2 cellular contexts compared by ENCODE assay signal in the genomic region with DNA sequence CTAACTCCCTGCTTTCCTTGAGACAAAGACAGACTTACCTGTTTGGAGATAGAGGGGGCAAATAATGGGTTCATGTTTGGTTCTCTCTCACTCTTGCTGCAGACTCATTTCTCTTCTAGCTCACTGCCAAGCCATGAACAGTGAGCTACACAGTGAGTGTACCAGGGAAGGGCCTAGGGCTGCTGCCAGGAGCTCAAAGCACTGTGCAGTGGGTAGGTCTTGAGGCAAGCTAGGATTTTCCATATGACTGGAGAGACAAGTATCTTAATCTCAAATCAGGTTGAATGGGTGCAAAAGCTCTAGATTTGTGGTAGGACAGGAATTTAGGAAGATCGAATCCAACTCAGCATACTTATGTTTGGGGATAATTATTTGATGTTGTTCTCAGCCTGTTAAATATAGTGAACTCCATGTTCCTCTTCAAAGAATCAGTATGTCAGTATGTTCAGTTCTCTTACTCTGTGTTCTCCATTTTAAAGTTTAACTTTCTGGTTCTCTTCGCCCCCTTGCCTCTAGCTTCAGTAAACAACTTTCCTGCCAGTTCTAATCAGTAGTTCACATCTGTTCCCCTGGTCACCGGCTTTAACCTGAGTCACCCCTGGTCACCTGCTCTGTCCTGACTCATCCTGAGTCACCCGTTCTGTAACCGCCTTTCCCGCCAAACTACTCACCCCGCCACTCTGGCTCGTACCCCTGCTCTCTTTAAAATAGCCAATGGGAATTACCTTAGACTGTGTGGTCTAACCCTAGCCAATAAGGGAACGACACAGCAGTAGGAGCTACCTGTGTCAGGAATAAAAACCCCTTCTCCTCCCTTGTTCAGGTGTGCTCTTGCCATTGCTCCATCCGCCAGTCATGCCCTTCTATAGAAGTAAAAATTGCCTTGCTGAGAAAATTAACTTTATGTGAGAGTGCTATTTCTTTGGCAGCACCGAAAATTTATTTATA.
TF ChIP-seq lines count a peak whose summit lies in the region.

No MANE protein-coding gene starts in this region.

TF ChIP-seq in K562, 482 proteins besides CTCF, POLR2A, EP300 and RAD21 (continued from another document and continues in another):
- TF ChIP-seq ZFP1 (CRISPR knock-in tag; IDR thresholded peaks at IDR 0.05) (no peak), ZNF766 (CRISPR knock-in tag; conservative IDR thresholded peaks at IDR 0.05) (0 out of 2 replicates have a peak, but pooled peaks have one; percentile 45), SFPQ (IDR thresholded peaks at IDR 0.05; ENCODE audit: low read depth, low read length) (no peak), SRF (CRISPR knock-in tag; IDR thresholded peaks at IDR 0.05) (0 out of 4 replicates have a peak, but pooled peaks of 1 of the 2 experiments have one; percentile 40), DMBX1 (CRISPR knock-in tag; IDR thresholded peaks at IDR 0.05; ENCODE audit: borderline replicate concordance) (peak; percentile 49; the same call in 1 of the 2 replicates), TEAD4 (IDR thresholded peaks at IDR 0.05; ENCODE audit: low read length) (peak; percentile 54; the same call in 1 of the 2 replicates), TEAD4 (CRISPR knock-in tag; IDR thresholded peaks at IDR 0.05; ENCODE audit: borderline replicate concordance) (no peak), SMARCE1 (IDR thresholded peaks at IDR 0.05) (peak; percentile 88; the same call in 1 of the 2 replicates), NCOA2 (IDR thresholded peaks at IDR 0.05; ENCODE audit: partially characterized antibody in 2 of 2) (peak; percentile 25 to 43)
- TF ChIP-seq, protein P1, sequence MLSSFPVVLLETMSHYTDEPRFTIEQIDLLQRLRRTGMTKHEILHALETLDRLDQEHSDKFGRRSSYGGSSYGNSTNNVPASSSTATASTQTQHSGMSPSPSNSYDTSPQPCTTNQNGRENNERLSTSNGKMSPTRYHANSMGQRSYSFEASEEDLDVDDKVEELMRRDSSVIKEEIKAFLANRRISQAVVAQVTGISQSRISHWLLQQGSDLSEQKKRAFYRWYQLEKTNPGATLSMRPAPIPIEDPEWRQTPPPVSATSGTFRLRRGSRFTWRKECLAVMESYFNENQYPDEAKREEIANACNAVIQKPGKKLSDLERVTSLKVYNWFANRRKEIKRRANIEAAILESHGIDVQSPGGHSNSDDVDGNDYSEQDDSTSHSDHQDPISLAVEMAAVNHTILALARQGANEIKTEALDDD (IDR thresholded peaks at IDR 0.05), result peak; percentile 74
- TF ChIP-seq, protein P2, sequence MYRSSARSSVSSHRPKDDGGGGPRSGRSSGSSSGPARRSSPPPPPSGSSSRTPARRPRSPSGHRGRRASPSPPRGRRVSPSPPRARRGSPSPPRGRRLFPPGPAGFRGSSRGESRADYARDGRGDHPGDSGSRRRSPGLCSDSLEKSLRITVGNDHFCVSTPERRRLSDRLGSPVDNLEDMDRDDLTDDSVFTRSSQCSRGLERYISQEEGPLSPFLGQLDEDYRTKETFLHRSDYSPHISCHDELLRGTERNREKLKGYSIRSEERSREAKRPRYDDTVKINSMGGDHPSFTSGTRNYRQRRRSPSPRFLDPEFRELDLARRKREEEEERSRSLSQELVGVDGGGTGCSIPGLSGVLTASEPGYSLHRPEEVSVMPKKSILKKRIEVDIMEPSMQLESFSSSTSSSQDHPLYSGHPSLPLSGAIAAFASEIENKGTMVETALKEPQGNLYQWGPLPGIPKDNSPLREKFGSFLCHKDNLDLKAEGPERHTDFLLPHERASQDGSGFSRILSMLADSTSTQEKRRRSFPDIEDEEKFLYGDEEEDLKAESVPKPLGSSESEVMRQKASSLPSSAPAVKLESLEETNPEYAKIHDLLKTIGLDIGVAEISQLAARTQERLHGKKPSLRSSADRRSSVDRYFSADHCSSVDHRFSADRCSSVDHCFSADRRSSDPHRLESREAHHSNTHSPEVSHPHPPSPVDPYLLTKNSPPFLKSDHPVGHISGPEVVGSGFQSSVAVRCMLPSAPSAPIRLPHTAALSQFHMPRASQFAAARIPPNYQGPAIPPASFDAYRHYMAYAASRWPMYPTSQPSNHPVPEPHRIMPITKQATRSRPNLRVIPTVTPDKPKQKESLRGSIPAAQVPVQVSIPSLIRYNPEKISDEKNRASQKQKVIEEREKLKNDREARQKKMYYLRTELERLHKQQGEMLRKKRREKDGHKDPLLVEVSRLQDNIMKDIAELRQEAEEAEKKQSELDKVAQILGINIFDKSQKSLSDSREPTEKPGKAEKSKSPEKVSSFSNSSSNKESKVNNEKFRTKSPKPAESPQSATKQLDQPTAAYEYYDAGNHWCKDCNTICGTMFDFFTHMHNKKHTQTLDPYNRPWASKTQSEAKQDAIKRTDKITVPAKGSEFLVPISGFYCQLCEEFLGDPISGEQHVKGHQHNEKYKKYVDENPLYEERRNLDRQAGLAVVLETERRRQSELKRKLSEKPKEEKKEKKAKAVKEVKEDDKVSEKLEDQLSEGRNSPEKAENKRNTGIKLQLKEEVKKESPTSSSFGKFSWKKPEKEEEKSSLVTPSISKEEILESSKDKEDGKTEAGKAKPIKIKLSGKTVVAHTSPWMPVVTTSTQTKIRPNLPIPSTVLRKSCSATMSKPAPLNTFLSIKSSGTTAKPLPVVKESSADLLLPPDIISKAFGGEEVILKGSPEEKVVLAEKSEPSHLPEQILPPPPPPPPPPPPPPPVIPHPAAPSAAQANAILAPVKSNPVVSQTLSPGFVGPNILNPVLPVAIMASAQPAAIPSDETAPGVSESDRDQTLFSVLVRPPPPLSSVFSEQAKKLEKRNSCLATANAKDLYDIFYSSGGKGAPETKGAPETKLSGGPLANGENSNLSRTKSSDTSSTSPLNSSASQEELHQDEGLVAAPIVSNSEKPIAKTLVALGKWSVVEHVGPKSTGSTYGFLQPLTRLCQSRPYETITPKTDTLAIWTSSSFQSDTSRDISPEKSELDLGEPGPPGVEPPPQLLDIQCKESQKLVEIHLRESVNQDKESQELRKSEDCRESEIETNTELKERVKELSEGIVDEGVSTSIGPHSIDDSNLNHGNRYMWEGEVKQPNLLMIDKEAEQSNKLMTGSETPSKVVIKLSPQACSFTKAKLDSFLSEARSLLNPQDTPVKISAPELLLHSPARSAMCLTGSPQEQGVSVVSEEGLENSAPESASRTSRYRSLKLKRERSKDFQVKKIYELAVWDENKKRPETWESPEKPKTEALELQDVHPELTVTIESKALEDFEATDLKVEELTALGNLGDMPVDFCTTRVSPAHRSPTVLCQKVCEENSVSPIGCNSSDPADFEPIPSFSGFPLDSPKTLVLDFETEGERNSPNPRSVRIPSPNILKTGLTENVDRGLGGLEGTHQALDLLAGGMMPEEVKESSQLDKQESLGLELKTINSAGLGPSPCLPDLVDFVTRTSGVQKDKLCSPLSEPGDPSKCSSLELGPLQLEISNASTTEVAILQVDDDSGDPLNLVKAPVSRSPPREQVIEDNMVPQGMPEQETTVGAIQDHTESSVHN (IDR thresholded peaks at IDR 0.05; ENCODE audit: borderline replicate concordance in 1 of 2, low read depth in 1 of 2), result peak in 1 of 2 experiments; percentile 81; a peak in 2 of 4 replicates

TF ChIP-seq in HepG2, 621 proteins besides CTCF, POLR2A, EP300 and RAD21 (continued from another document and continues in another):
- TF ChIP-seq MLXIP (CRISPR knock-in tag; IDR thresholded peaks at IDR 0.05; ENCODE audit: borderline replicate concordance), result no peak
- 0 out of 2 replicates have a peak, but pooled peaks have one; percentile 76 for TF ChIP-seq JUND (CRISPR knock-in tag; IDR thresholded peaks at IDR 0.05)
- no peak for TF ChIP-seq GPBP1L1 (CRISPR knock-in tag; IDR thresholded peaks at IDR 0.05)
- no peak for TF ChIP-seq SUZ12 (IDR thresholded peaks at IDR 0.05; ENCODE audit: low read depth, low read length)
- TF ChIP-seq NFYB (CRISPR knock-in tag; IDR thresholded peaks at IDR 0.05), result 0 out of 2 replicates have a peak, but pooled peaks have one; percentile 35
- no peak for TF ChIP-seq ZNF687 (CRISPR knock-in tag; IDR thresholded peaks at IDR 0.05)
- no peak for TF ChIP-seq ATF2 (CRISPR knock-in tag; IDR thresholded peaks at IDR 0.05)
- no peak for TF ChIP-seq CSRNP2 (CRISPR knock-in tag; conservative IDR thresholded peaks at IDR 0.05; ENCODE audit: low read depth)
- TF ChIP-seq MAFK (conservative IDR thresholded peaks at IDR 0.05 in 1 of 2, IDR thresholded peaks at IDR 0.05 in 1 of 2; ENCODE audit: low read length in 2 of 2), result 0 out of 4 replicates have a peak, but pooled peaks of 1 of the 2 experiments have one; percentile 7
- no peak for TF ChIP-seq SP1 (IDR thresholded peaks at IDR 0.05)
- no peak for TF ChIP-seq SP1 (CRISPR knock-in tag; IDR thresholded peaks at IDR 0.05)
- peak; percentile 85 for TF ChIP-seq FOSL1 (CRISPR knock-in tag; IDR thresholded peaks at IDR 0.05; ENCODE audit: borderline replicate concordance)
- TF ChIP-seq MTF1 (CRISPR knock-in tag; IDR thresholded peaks at IDR 0.05), result no peak
- TF ChIP-seq CREB1 (IDR thresholded peaks at IDR 0.05), result 0 out of 2 replicates have a peak, but pooled peaks have one; percentile 7
- TF ChIP-seq CREB1 (CRISPR knock-in tag; IDR thresholded peaks at IDR 0.05), result no peak
- no peak for TF ChIP-seq ZSCAN29 (CRISPR knock-in tag; conservative IDR thresholded peaks at IDR 0.05)
- TF ChIP-seq ZNF510 (CRISPR knock-in tag; IDR thresholded peaks at IDR 0.05; ENCODE audit: low read depth), result no peak
